Comparison of ENCODE assay signal across 8 cellular contexts in the genomic region with DNA sequence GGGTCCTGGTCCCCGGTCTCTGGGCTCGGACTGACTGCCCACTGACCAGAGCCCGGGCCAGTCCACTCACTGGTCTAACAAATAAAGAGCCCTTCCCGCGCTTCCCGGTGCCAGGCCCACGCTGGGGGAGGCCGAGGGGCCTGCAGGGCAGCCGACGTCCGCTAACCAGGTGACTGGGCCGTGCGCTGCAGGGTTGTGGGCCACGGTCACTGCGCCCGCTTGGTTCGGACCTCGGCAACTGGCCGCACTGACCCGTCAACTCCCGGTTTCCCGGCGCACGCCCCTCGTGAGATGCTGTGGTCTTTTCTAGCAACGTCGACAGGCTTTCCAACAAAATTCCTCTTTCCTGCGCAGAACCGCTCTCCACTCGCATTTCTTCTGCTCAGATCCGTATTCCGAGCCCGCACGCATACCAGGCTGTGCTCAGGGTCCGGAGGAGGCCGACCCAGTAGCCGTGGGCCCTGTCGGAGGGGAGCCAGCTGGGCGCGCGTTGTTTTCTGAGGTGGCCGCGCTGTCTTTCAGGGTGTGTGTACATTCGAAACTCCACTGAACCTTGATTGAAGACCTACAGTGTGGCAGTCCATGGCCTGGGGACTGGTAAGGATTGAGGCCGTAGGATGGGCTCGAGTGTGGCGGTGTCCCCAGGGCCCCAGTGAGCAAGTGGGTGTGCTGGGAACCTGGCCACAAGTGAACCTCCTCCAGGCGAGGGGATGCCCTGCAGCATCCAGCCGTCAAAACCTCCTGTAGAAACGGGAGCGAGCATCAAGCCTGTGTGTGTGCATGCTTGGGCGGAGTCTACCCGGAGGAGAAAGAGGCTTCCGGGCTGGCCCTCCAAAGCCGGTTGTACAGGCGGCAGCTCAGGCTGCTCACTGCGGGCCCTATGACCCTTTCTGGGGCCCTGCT.
DNase-seq lines count a peak whose midpoint lies in the region; ATAC-seq and TF ChIP-seq lines count a peak whose summit lies in the region.

No MANE protein-coding gene starts in this region.

- TF ChIP-seq CTCF in DND-41 (IDR thresholded peaks at IDR 0.05; ENCODE audit: borderline replicate concordance, extremely low read depth, low read length, poor library complexity, severe bottlenecking) = no peak
- TF ChIP-seq CTCF in astrocyte of the cerebellum (IDR thresholded peaks at IDR 0.05; ENCODE audit: low read depth, low read length, missing control alignments) = no peak

- H3K27ac Mint-ChIP-seq in stimulated activated naive B cell treated with anti-CD40 and anti-IgM and Interleukin-4, amounts not matched to agents 10 μg/mL and 1 μg/mL and 100 μg/mL, for 72 hours = peak overlapping the region; percentile 87

- in situ Hi-C loops in astrocyte of the cerebellum (cut with HindIII; ENCODE audit: low sequenced_read_pairs) = loop anchor here (5.0 kb wide), 1 partner anchor 38 kb away; no protein-coding TSS in a partner anchor

- no peak overlapping the region for H3K27ac ChIP-seq in DND-41 (ENCODE audit: low read length)

- H3K9ac ChIP-seq in DND-41 (ENCODE audit: low read depth, low read length) (no peak overlapping the region), iPS-15b (ENCODE audit: low read depth, low read length) (peak overlapping the region; percentile 60)

- peaks cover 0 to 3% of the 10 kb centered on the region in 2 donors for H3K9me3 Mint-ChIP-seq in stimulated activated naive B cell treated with anti-CD40 and anti-IgM and Interleukin-4, amounts not matched to agents 10 μg/mL and 1 μg/mL and 100 μg/mL, for 72 hours

- H3K4me2 ChIP-seq in DND-41 (ENCODE audit: insufficient read depth, low read length) = no peak overlapping the region

- H3K36me3 Mint-ChIP-seq in stimulated activated naive B cell treated with anti-CD40 and anti-IgM and Interleukin-4, amounts not matched to agents 10 μg/mL and 1 μg/mL and 100 μg/mL, for 72 hours = peaks cover 17 to 22% of the 10 kb centered on the region in 2 donors

- H2AFZ ChIP-seq in DND-41 (ENCODE audit: low read depth, low read length) = 0 out of 2 replicates have a peak overlapping the region, but pooled peaks have one; percentile 30

- H3K9me3 ChIP-seq in DND-41 (ENCODE audit: insufficient read depth, low read length, severe bottlenecking) (no peaks in the 10 kb centered on the region), iPS-15b (ENCODE audit: control insufficient read depth, insufficient read depth, low read length) (no peaks in the 10 kb centered on the region)

- DNase-seq in DND-41 = no peak
- peak; percentile 22 for DNase-seq in NCI-H1105 treated with DMSO at 0.1 percent for 48 hours (lab: John Stamatoyannopoulos, UW)
- DNase-seq in astrocyte of the cerebellum (ENCODE audit: low read depth) = no peak
- no peak for DNase-seq in stimulated activated naive B cell treated with anti-CD40 and anti-IgM and Interleukin-4, amounts not matched to agents 10 μg/mL and 1 μg/mL and 100 μg/mL, for 72 hours
- DNase-seq in stimulated activated CD4-positive, alpha-beta T cell treated with anti-CD3 and anti-CD28 coated beads, Interleukin-1b, Interleukin-23, amount 100 ng/mL, for 48 hours = no peak
- no peak for DNase-seq in dedifferentiated amniotic fluid mesenchymal stem cell (ENCODE audit: extremely low spot score)

- ATAC-seq in DND-41 (ENCODE audit: insufficient read depth, low read depth) (no peak), HG03159 (IDR thresholded peaks at IDR 0.05; ENCODE audit: unreplicated experiment) (no peak)
- no peak for ATAC-seq in stimulated activated naive B cell treated with anti-CD40 and anti-IgM and Interleukin-4, amounts not matched to agents 10 μg/mL and 1 μg/mL and 100 μg/mL, for 72 hours (replicated peaks)

- H3K27me3 ChIP-seq in DND-41 (ENCODE audit: insufficient read depth, low read length, poor library complexity) = no peaks in the 10 kb centered on the region
- no peaks in the 10 kb centered on the region for H3K27me3 ChIP-seq in iPS-15b (ENCODE audit: control insufficient read depth, insufficient read depth, low read length)

- H4K20me1 ChIP-seq in DND-41 (ENCODE audit: insufficient read depth, low read length) = peaks cover 7% of the 10 kb centered on the region; the same call in 1 of the 2 replicates

- H3K4me1 Mint-ChIP-seq in stimulated activated naive B cell treated with anti-CD40 and anti-IgM and Interleukin-4, amounts not matched to agents 10 μg/mL and 1 μg/mL and 100 μg/mL, for 72 hours = peaks cover 30 to 49% of the 10 kb centered on the region in 2 donors

- peak overlapping the region; percentile 80 to 82 for H3K4me3 Mint-ChIP-seq in stimulated activated naive B cell treated with anti-CD40 and anti-IgM and Interleukin-4, amounts not matched to agents 10 μg/mL and 1 μg/mL and 100 μg/mL, for 72 hours

- H3K27me3 Mint-ChIP-seq in stimulated activated naive B cell treated with anti-CD40 and anti-IgM and Interleukin-4, amounts not matched to agents 10 μg/mL and 1 μg/mL and 100 μg/mL, for 72 hours = no peaks in the 10 kb centered on the region

- H3K79me2 ChIP-seq in DND-41 (ENCODE audit: insufficient read depth, low read length) = peaks cover 28% of the 10 kb centered on the region

- H3K36me3 ChIP-seq in DND-41 (ENCODE audit: insufficient read depth, low read length) (peaks cover 3% of the 10 kb centered on the region; the same call in 1 of the 2 replicates), iPS-15b (ENCODE audit: control insufficient read depth, insufficient read depth, low read length) (peaks cover 15% of the 10 kb centered on the region)

- H3K4me1 ChIP-seq in DND-41 (ENCODE audit: insufficient read depth, low read length) = peaks cover 35% of the 10 kb centered on the region
- peaks cover 16% of the 10 kb centered on the region for H3K4me1 ChIP-seq in iPS-15b (ENCODE audit: control insufficient read depth, insufficient read depth, low read length)

- H3K4me3 ChIP-seq in DND-41 (ENCODE audit: low read depth in 1 of 2, low read length in 2 of 2) = no peak overlapping the region
- H3K4me3 ChIP-seq in astrocyte of the cerebellum (ENCODE audit: low read depth, low read length) = peak overlapping the region; percentile 59
- H3K4me3 ChIP-seq in iPS-15b (ENCODE audit: low read depth, low read length) = peak overlapping the region; percentile 70

Comparison
In these comparisons a context has a peak if more than half of its experiments do, and no peak if none do; other contexts are left out.
1. H3K4me3 ChIP-seq: peak in astrocyte of the cerebellum (single experiment) and iPS-15b (single experiment); none in DND-41 (0 of 2).